16 cellular contexts compared by ENCODE assay signal in the genomic region with DNA sequence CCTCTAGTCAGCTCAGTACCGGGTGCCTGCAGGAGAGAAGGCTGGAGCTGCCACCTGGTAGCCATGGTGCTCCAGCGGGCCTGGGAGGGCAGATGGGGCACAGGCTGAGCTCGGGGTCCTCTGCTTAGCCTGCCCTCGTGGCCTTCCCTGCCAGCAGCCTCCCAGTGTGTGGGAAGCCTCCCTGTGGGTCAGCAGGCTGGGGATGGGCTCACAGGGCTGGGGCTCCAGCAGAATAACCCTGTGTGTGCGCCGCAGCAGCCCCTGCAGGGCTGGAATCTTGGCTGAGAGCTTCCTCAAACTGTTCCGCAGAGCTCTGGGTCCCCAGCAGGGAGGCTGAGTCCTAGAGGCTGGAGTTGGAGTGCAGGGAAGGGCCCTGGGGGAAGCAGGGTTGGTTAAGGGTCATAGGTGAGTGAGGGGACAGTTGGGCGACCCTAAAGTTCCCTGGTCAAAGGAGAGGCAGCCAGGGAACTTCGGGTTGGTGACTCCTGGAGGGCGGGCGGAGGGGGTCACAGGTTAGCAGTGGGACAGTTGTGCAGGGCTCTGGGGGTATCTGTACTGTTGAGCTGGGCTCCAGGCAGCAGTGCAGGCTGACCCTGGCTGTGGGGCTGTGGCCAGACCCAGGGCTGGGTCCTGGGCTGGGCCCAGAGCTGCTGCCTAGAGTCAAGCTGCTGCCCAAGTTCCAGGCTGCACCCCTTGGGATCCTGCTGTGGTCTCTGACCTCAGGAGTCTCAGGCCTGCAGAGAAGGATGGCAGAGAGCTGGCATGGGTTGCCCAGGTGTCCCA. TPM values are rescaled to one million over a fixed set of nuclear protein-coding genes. Genes with fewer than 3 reads are reported as not detected.
DNase-seq lines count a peak whose midpoint lies in the region; ATAC-seq, FAIRE-seq and TF ChIP-seq lines count a peak whose summit lies in the region.
"Had no signal": no experiment of that assay in that cellular context is flagged by ENCODE, and none has a peak within 500 bp of the region (broad histone marks: within the 10 kb centered on the region; RNA-seq: fewer than 3 reads in every experiment).

No MANE protein-coding gene starts in this region.

- H3K9ac ChIP-seq in HepG2 (ENCODE audit: insufficient read depth, low read depth, low read length) (no peak overlapping the region), H9 (ENCODE audit: extremely low read depth, insufficient read length, low read length) (no peak overlapping the region)

- peaks cover 7% of the 10 kb centered on the region for H3K23me2 ChIP-seq in H9 (ENCODE audit: insufficient read length, low read depth, low read length, poor library complexity, severe bottlenecking)

- TF ChIP-seq RAD21 in HepG2 (CRISPR knock-in tag; IDR thresholded peaks at IDR 0.05), result no peak

- peaks cover 44% of the 10 kb centered on the region for H3K4me1 ChIP-seq in HepG2 (ENCODE audit: insufficient read depth, low read length)
- H3K4me1 ChIP-seq in right lobe of liver, result peaks cover 0 to 4% (median 0%) of the 10 kb centered on the region in 4 donors
- H3K4me1 ChIP-seq in H9 (ENCODE audit: insufficient read depth, low read length), result no peaks in the 10 kb centered on the region
- H3K4me1 ChIP-seq in ectodermal cell (ENCODE audit: control insufficient read depth, insufficient read depth, low read length), result no peaks in the 10 kb centered on the region

- no peak overlapping the region for H4K91ac ChIP-seq in H9 (ENCODE audit: insufficient read length, low read depth, low read length)

- H3K36me3 ChIP-seq in HepG2 (replicated peaks in 1 of 2; ENCODE audit: control insufficient read depth in 1 of 2, insufficient read depth in 2 of 2, low read length in 2 of 2) (no peaks in the 10 kb centered on the region), right lobe of liver (no peaks in the 10 kb centered on the region), ectodermal cell (ENCODE audit: control insufficient read depth, insufficient read depth, low read length) (no peaks in the 10 kb centered on the region)

- TF ChIP-seq CTCF in HepG2 (CRISPR knock-in tag; IDR thresholded peaks at IDR 0.05) (no peak), right lobe of liver (IDR thresholded peaks at IDR 0.05) (no peak), H9 (conservative IDR thresholded peaks at IDR 0.05) (no peak)

- H3K27ac Mint-ChIP-seq in H9, result no peak overlapping the region

- H3K14ac ChIP-seq in H9 (ENCODE audit: insufficient read depth, low read length), result no peak overlapping the region; the same call in 1 of the 2 replicates

- no TSS peak for BruUV-seq in HepG2 (replicated peaks; lab: Mats Ljungman, UMichigan)

- H3K23ac ChIP-seq in H9 (ENCODE audit: insufficient read length, low read depth, low read length), result no peak overlapping the region

- no peak overlapping the region for H3T11ph ChIP-seq in H9 (ENCODE audit: low read length)

- H3K4ac ChIP-seq in H9 (ENCODE audit: low read depth, low read length), result no peak overlapping the region

- CTCF ChIA-PET in HepG2 (lab: Yijun Ruan, JAX; ENCODE audit: low intra/inter-chr PET ratio, low total read pairs), result no interaction called here

- peaks cover 10 to 19% of the 10 kb centered on the region in 2 experiments for H3K4me1 Mint-ChIP-seq in H9
- H3K4me1 Mint-ChIP-seq: CD8-positive, alpha-beta memory T cell had no signal

- H2AK5ac ChIP-seq in H9 (ENCODE audit: insufficient read length, low read length), result no peak overlapping the region

- POLR2A ChIA-PET in HepG2 (lab: Yijun Ruan, JAX), result interaction anchor here (0.9 to 1.5 kb wide), 3 partner anchors 23 to 151 kb away, joined by 3 to 6 read pairs (median 4); a partner anchor contains a TSS

- no peak overlapping the region for H4K5ac ChIP-seq in H9 (ENCODE audit: insufficient read length, low read depth, low read length)

- no peak for DNase-seq in HepG2 (ENCODE audit: low spot score)
- DNase-seq in right lobe of liver, result no peak
- peak; percentile 20 for DNase-seq in H9
- DNase-seq in COLO829 (ENCODE audit: low spot score), result no peak
- no peak for DNase-seq in RPMI8226
- DNase-seq in cerebellar cortex (ENCODE audit: low spot score), result no peak
- DNase-seq: CD8-positive, alpha-beta memory T cell; DMS53; GOT3; IMR-90; KG1 had no signal

- no peak overlapping the region for H2AFZ ChIP-seq in HepG2 (ENCODE audit: low read length)
- H2AFZ ChIP-seq in H9 (ENCODE audit: low read length), result no peak overlapping the region

- no peaks in the 10 kb centered on the region for H3K9me3 ChIP-seq in HepG2 (ENCODE audit: low read length)
- H3K9me3 ChIP-seq in right lobe of liver, result no peaks in the 10 kb centered on the region
- H3K9me3 ChIP-seq in H9 (ENCODE audit: control insufficient read depth, low read depth, low read length), result no peaks in the 10 kb centered on the region
- no peaks in the 10 kb centered on the region for H3K9me3 ChIP-seq in ectodermal cell (ENCODE audit: control insufficient read depth, low read length)

- no peak overlapping the region for H2BK15ac ChIP-seq in H9 (ENCODE audit: low read depth, low read length)

- intact Hi-C loops in HepG2 (cut with micrococcal nuclease; ENCODE audit: unreplicated experiment), result no loop called here
- intact Hi-C loops in right lobe of liver (cut with DNase I), result no loop called here

- H3K4me3 Mint-ChIP-seq in H9, result no peak overlapping the region
- H3K4me3 Mint-ChIP-seq: CD8-positive, alpha-beta memory T cell had no signal

- no peak overlapping the region for H3K18ac ChIP-seq in H9 (ENCODE audit: insufficient read length, low read depth, low read length)

- no peak for TF ChIP-seq POLR2A in HepG2 (IDR thresholded peaks at IDR 0.05; ENCODE audit: insufficient read depth in 1 of 2, low read depth in 2 of 2, low read length in 2 of 2)
- TF ChIP-seq POLR2A in right lobe of liver (IDR thresholded peaks at IDR 0.05), result no peak

- no peak overlapping the region for H2BK12ac ChIP-seq in H9 (ENCODE audit: insufficient read length, low read depth, low read length)

- H2BK20ac ChIP-seq in H9 (ENCODE audit: low read depth, low read length, poor library complexity, severe bottlenecking), result no peak overlapping the region

- FAIRE-seq in HepG2 (lab: Jason Lieb, UNC), result no peak
- FAIRE-seq: GM12891 had no signal

- ATAC-seq in HepG2 (peak; percentile 1; the same call in 1 of the 3 replicates), right lobe of liver (no peak)

- in situ Hi-C loops in HepG2 (cut with HindIII; ENCODE audit: extremely low pct_ligation_motif_present, low pct_unique_long_range_greater_than_20kb), result no loop called here

- no peaks in the 10 kb centered on the region; a peak in 1 of 7 replicates for H3K36me3 Mint-ChIP-seq in H9 (ENCODE audit: insufficient read depth in 1 of 3, low read depth in 3 of 3)

- peaks cover 0 to 4% of the 10 kb centered on the region in 2 experiments; a peak in 3 of 5 replicates for H3K27me3 ChIP-seq in HepG2 (ENCODE audit: control insufficient read depth in 1 of 2, insufficient read depth in 2 of 2, low read length in 2 of 2)
- H3K27me3 ChIP-seq in right lobe of liver, result no peaks in the 10 kb centered on the region
- H3K27me3 ChIP-seq in H9 (ENCODE audit: insufficient read depth, low read length), result no peaks in the 10 kb centered on the region
- no peaks in the 10 kb centered on the region for H3K27me3 ChIP-seq in ectodermal cell (ENCODE audit: control insufficient read depth, insufficient read depth, low read length, poor library complexity, severe bottlenecking)

- no peaks in the 10 kb centered on the region for H3K79me1 ChIP-seq in H9 (ENCODE audit: insufficient read depth, low read depth, low read length, poor library complexity, severe bottlenecking)

- H4K20me1 ChIP-seq in HepG2 (ENCODE audit: insufficient read depth, low read length), result no peaks in the 10 kb centered on the region
- peaks cover 3% of the 10 kb centered on the region for H4K20me1 ChIP-seq in H9 (ENCODE audit: control insufficient read depth, insufficient read depth, insufficient read length)

- no peak overlapping the region for H4K8ac ChIP-seq in H9 (replicated peaks; ENCODE audit: insufficient read length, low read depth, low read length)

- peaks cover 3% of the 10 kb centered on the region; the same call in 1 of the 2 replicates for H3K27me3 Mint-ChIP-seq in H9 (ENCODE audit: low read depth)

- H3K79me2 ChIP-seq in HepG2 (ENCODE audit: insufficient read depth, low read length) (no peaks in the 10 kb centered on the region), H9 (ENCODE audit: insufficient read depth, low read length) (no peaks in the 10 kb centered on the region)

- TF ChIP-seq EP300 in HepG2 (IDR thresholded peaks at IDR 0.05; ENCODE audit: low read depth in 2 of 2, low read length in 2 of 2), result no peak
- TF ChIP-seq EP300 in HepG2 (CRISPR knock-in tag; IDR thresholded peaks at IDR 0.05; ENCODE audit: borderline replicate concordance), result no peak

- 46% methylated on average over 2 of the region's 11 CpGs for WGBS in HepG2 (ENCODE audit: low lambda C conversion rate)
- 63% methylated on average over 2 of the region's 11 CpGs for whole genome bisulfite sequencing in right lobe of liver (ENCODE audit: insufficient coverage, low coverage, low lambda C conversion rate, missing lambda C conversion rate)
- no CpG with 5 or more reads among the region's 11 CpGs for WGBS in H9 (ENCODE audit: extremely low coverage, insufficient read length, low lambda C conversion rate)
- WGBS in ectodermal cell, 2 experiments, result 86% methylated on average over 11 of the region's 11 CpGs

- no peak overlapping the region for H2BK5ac ChIP-seq in H9 (ENCODE audit: insufficient read length, low read length)

- no peaks in the 10 kb centered on the region for H3K9me3 Mint-ChIP-seq in H9
- H3K9me3 Mint-ChIP-seq: CD8-positive, alpha-beta memory T cell had no signal

- no peak overlapping the region for H3K4me3 ChIP-seq in HepG2 (replicated peaks in 1 of 3; ENCODE audit: insufficient read depth in 1 of 3, low read depth in 2 of 3, low read length in 3 of 3)
- no peak overlapping the region for H3K4me3 ChIP-seq in right lobe of liver
- H3K4me3 ChIP-seq in ectodermal cell (ENCODE audit: insufficient read depth, low read depth, low read length), result no peak overlapping the region

- no peak overlapping the region for H2BK120ac ChIP-seq in H9 (ENCODE audit: low read depth, low read length, poor library complexity, severe bottlenecking)

- H3K27ac ChIP-seq in HepG2 (ENCODE audit: extremely low read length, insufficient read depth, low read length) (no peak overlapping the region), right lobe of liver (no peak overlapping the region), H9 (ENCODE audit: insufficient read length, low read depth, low read length) (no peak overlapping the region), ectodermal cell (ENCODE audit: insufficient read depth, low read depth, low read length, poor library complexity, severe bottlenecking) (peak overlapping the region; percentile 26)

- H3K56ac ChIP-seq in H9 (ENCODE audit: insufficient read length, low read depth, low read length), result no peak overlapping the region

- no peak overlapping the region for H3K4me2 ChIP-seq in HepG2 (ENCODE audit: low read depth, low read length)
- H3K4me2 ChIP-seq in H9 (ENCODE audit: insufficient read depth, insufficient read length, low read length), result no peak overlapping the region

RNA-seq across cellular contexts. Expression of a gene that starts 14.0 kb away (rescaled TPM):
- total RNA-seq in HepG2 (2016; rRNA removed; fragmentation: Illumina TruSeq; extraction: Trizol) (0.83 and 1.3 TPM in 2 replicates), right lobe of liver (1 to 10 TPM in 5 of 6 experiments, under 1 TPM in 1; 0.37 to 5.2 (median 3.1) TPM), H9 (2021) (18.7 and 19.5 TPM in 2 replicates)
- 0.10 and 0.26 TPM in 2 replicates for total RNA-seq in HepG2 (2016; cell fraction: cytosol; rRNA removed; fragmentation: Illumina TruSeq; extraction: Trizol; ENCODE audit: low read depth)
- 0.42 and 1.9 TPM in 2 replicates for total RNA-seq in HepG2 (2016; cell fraction: insoluble cytoplasmic fraction; rRNA removed; fragmentation: Illumina TruSeq; extraction: Trizol)
- 0.93 and 1.1 TPM in 2 replicates for total RNA-seq in HepG2 (2016; cell fraction: membrane; rRNA removed; fragmentation: Illumina TruSeq; extraction: Trizol)
- 6.3 and 7.2 TPM in 2 replicates for total RNA-seq in HepG2 (2016; cell fraction: nucleus; rRNA removed; fragmentation: Illumina TruSeq; extraction: Trizol)
- polyA plus RNA-seq in HepG2 (2011; rRNA removed), result 2.7 and 4.1 TPM in 2 replicates
- polyA plus RNA-seq in HepG2 (2011; cell fraction: cytosol; rRNA removed), result 0.65 and 1.0 TPM in 2 replicates
- polyA plus RNA-seq in HepG2 (2011; cell fraction: nucleus; rRNA removed), result 63.2 and 100 TPM in 2 replicates
- polyA plus RNA-seq in HepG2 (2012), result 4.6 and 10.5 TPM in 2 replicates
- 0.27 and 0.71 TPM in 2 replicates for polyA plus RNA-seq in HepG2 (2016; cell fraction: cytosol; fragmentation: Illumina TruSeq; extraction: Trizol; ENCODE audit: low read depth)
- polyA plus RNA-seq in HepG2 (2016; cell fraction: insoluble cytoplasmic fraction; fragmentation: Illumina TruSeq; extraction: Trizol; ENCODE audit: low read depth), result 1.5 and 1.8 TPM in 2 replicates
- 0.72 and 1.1 TPM in 2 replicates for polyA plus RNA-seq in HepG2 (2016; cell fraction: membrane; fragmentation: Illumina TruSeq; extraction: Trizol; ENCODE audit: low read depth)
- 16.8 and 20.7 TPM in 2 replicates for polyA plus RNA-seq in HepG2 (2016; cell fraction: nucleus; fragmentation: Illumina TruSeq; extraction: Trizol; ENCODE audit: insufficient read depth, low read depth)
- 5.6 and 6.2 TPM in 2 replicates for polyA minus RNA-seq in HepG2 (2011; rRNA and poly(A)+ RNA removed; ENCODE audit: low replicate concordance)
- polyA minus RNA-seq in HepG2 (2011; cell fraction: cytosol; rRNA and poly(A)+ RNA removed), result 0.69 and 1.5 TPM in 2 replicates
- 7.0 and 11.5 TPM in 2 replicates for polyA minus RNA-seq in HepG2 (2011; cell fraction: nucleus; rRNA and poly(A)+ RNA removed)
- polyA plus RNA-seq in ectodermal cell (2013, experiment 1 of 4), result 28.4 TPM
- 29.3 TPM for polyA plus RNA-seq in ectodermal cell (2013, experiment 2 of 4)
- polyA plus RNA-seq in ectodermal cell (2013, experiment 3 of 4), result 29.3 TPM
- polyA plus RNA-seq in ectodermal cell (2013, experiment 4 of 4), result 31.0 TPM

RNA-seq across cellular contexts. Expression of a gene that starts 23.3 kb away (rescaled TPM):
- 42.0 and 86.7 TPM in 2 replicates for total RNA-seq in HepG2 (2016; rRNA removed; fragmentation: Illumina TruSeq; extraction: Trizol)
- total RNA-seq in HepG2 (2016; cell fraction: cytosol; rRNA removed; fragmentation: Illumina TruSeq; extraction: Trizol; ENCODE audit: low read depth), result 11.9 and 12.2 TPM in 2 replicates
- total RNA-seq in HepG2 (2016; cell fraction: insoluble cytoplasmic fraction; rRNA removed; fragmentation: Illumina TruSeq; extraction: Trizol), result 39.5 and 89.1 TPM in 2 replicates
- total RNA-seq in HepG2 (2016; cell fraction: membrane; rRNA removed; fragmentation: Illumina TruSeq; extraction: Trizol), result 16.9 and 18.4 TPM in 2 replicates
- 80.7 and 85.7 TPM in 2 replicates for total RNA-seq in HepG2 (2016; cell fraction: nucleus; rRNA removed; fragmentation: Illumina TruSeq; extraction: Trizol)
- polyA plus RNA-seq in HepG2 (2011; rRNA removed), result 118 and 171 TPM in 2 replicates
- polyA plus RNA-seq in HepG2 (2011; cell fraction: cytosol; rRNA removed), result 66.0 and 85.6 TPM in 2 replicates
- 867 and 973 TPM in 2 replicates for polyA plus RNA-seq in HepG2 (2011; cell fraction: nucleus; rRNA removed)
- polyA plus RNA-seq in HepG2 (2012), result 82.8 and 111 TPM in 2 replicates
- 9.1 and 9.3 TPM in 2 replicates for polyA plus RNA-seq in HepG2 (2016; cell fraction: cytosol; fragmentation: Illumina TruSeq; extraction: Trizol; ENCODE audit: low read depth)
- 25.7 and 31.6 TPM in 2 replicates for polyA plus RNA-seq in HepG2 (2016; cell fraction: insoluble cytoplasmic fraction; fragmentation: Illumina TruSeq; extraction: Trizol; ENCODE audit: low read depth)
- 10.1 and 10.2 TPM in 2 replicates for polyA plus RNA-seq in HepG2 (2016; cell fraction: membrane; fragmentation: Illumina TruSeq; extraction: Trizol; ENCODE audit: low read depth)
- polyA plus RNA-seq in HepG2 (2016; cell fraction: nucleus; fragmentation: Illumina TruSeq; extraction: Trizol; ENCODE audit: insufficient read depth, low read depth), result 177 and 194 TPM in 2 replicates
- 71.9 TPM in 1 of 2 replicates, not detected in the other for polyA minus RNA-seq in HepG2 (2011; rRNA and poly(A)+ RNA removed; ENCODE audit: low replicate concordance)
- 22.9 and 25.9 TPM in 2 replicates for polyA minus RNA-seq in HepG2 (2011; cell fraction: cytosol; rRNA and poly(A)+ RNA removed)
- 76.7 and 102 TPM in 2 replicates for polyA minus RNA-seq in HepG2 (2011; cell fraction: nucleus; rRNA and poly(A)+ RNA removed)
- total RNA-seq in right lobe of liver, result 100 to 1,000 TPM in 4 of 6 experiments, 10 to 100 TPM in 2; 60.3 to 281 (median 134) TPM
- total RNA-seq in H9 (2021), result not detected in 2 replicates
- polyA plus RNA-seq in ectodermal cell (2013, experiment 1 of 4), result not detected
- not detected for polyA plus RNA-seq in ectodermal cell (2013, experiment 2 of 4)
- polyA plus RNA-seq in ectodermal cell (2013, experiment 3 of 4), result not detected
- polyA plus RNA-seq in ectodermal cell (2013, experiment 4 of 4), result not detected
- total RNA-seq: A673; CD8-positive, alpha-beta memory T cell; G401; IMR-90 had no signal
- polyA plus RNA-seq: BJ; CD8-positive, alpha-beta memory T cell; IMR-90 had no signal

RNA-seq across cellular contexts. Expression of a gene that starts 31.4 kb away (rescaled TPM):
- total RNA-seq in HepG2 (2016; rRNA removed; fragmentation: Illumina TruSeq; extraction: Trizol) (4.5 and 5.7 TPM in 2 replicates), right lobe of liver (1 to 10 TPM; 3.9 to 5.5 (median 4.7) TPM), H9 (2021) (21.8 and 29.1 TPM in 2 replicates)
- 8.4 and 9.4 TPM in 2 replicates for total RNA-seq in HepG2 (2016; cell fraction: cytosol; rRNA removed; fragmentation: Illumina TruSeq; extraction: Trizol; ENCODE audit: low read depth)
- total RNA-seq in HepG2 (2016; cell fraction: insoluble cytoplasmic fraction; rRNA removed; fragmentation: Illumina TruSeq; extraction: Trizol), result 2.8 and 4.2 TPM in 2 replicates
- 5.5 and 6.0 TPM in 2 replicates for total RNA-seq in HepG2 (2016; cell fraction: membrane; rRNA removed; fragmentation: Illumina TruSeq; extraction: Trizol)
- total RNA-seq in HepG2 (2016; cell fraction: nucleus; rRNA removed; fragmentation: Illumina TruSeq; extraction: Trizol), result 6.6 and 8.4 TPM in 2 replicates
- polyA plus RNA-seq in HepG2 (2011; rRNA removed), result 5.1 and 6.2 TPM in 2 replicates
- 2.4 and 2.9 TPM in 2 replicates for polyA plus RNA-seq in HepG2 (2011; cell fraction: cytosol; rRNA removed)
- 18.4 and 27.0 TPM in 2 replicates for polyA plus RNA-seq in HepG2 (2011; cell fraction: nucleus; rRNA removed)
- 2.9 and 5.0 TPM in 2 replicates for polyA plus RNA-seq in HepG2 (2012)
- polyA plus RNA-seq in HepG2 (2016; cell fraction: cytosol; fragmentation: Illumina TruSeq; extraction: Trizol; ENCODE audit: low read depth), result 0.45 and 0.49 TPM in 2 replicates
- polyA plus RNA-seq in HepG2 (2016; cell fraction: insoluble cytoplasmic fraction; fragmentation: Illumina TruSeq; extraction: Trizol; ENCODE audit: low read depth), result 4.1 and 6.3 TPM in 2 replicates
- 1.7 and 2.6 TPM in 2 replicates for polyA plus RNA-seq in HepG2 (2016; cell fraction: membrane; fragmentation: Illumina TruSeq; extraction: Trizol; ENCODE audit: low read depth)
- 17.5 and 26.7 TPM in 2 replicates for polyA plus RNA-seq in HepG2 (2016; cell fraction: nucleus; fragmentation: Illumina TruSeq; extraction: Trizol; ENCODE audit: insufficient read depth, low read depth)
- 15.2 and 33.7 TPM in 2 replicates for polyA minus RNA-seq in HepG2 (2011; rRNA and poly(A)+ RNA removed; ENCODE audit: low replicate concordance)
- polyA minus RNA-seq in HepG2 (2011; cell fraction: cytosol; rRNA and poly(A)+ RNA removed), result 4.2 and 8.4 TPM in 2 replicates
- 6.1 and 9.4 TPM in 2 replicates for polyA minus RNA-seq in HepG2 (2011; cell fraction: nucleus; rRNA and poly(A)+ RNA removed)
- polyA plus RNA-seq in ectodermal cell (2013, experiment 1 of 4), result 38.6 TPM
- 30.1 TPM for polyA plus RNA-seq in ectodermal cell (2013, experiment 2 of 4)
- polyA plus RNA-seq in ectodermal cell (2013, experiment 3 of 4), result 25.9 TPM
- 27.7 TPM for polyA plus RNA-seq in ectodermal cell (2013, experiment 4 of 4)

RNA-seq across cellular contexts. Expression of a gene that starts 32.6 kb away (rescaled TPM):
- total RNA-seq in HepG2 (2016; rRNA removed; fragmentation: Illumina TruSeq; extraction: Trizol), result not detected in 2 replicates
- not detected in 2 replicates for total RNA-seq in HepG2 (2016; cell fraction: cytosol; rRNA removed; fragmentation: Illumina TruSeq; extraction: Trizol; ENCODE audit: low read depth)
- 0.06 TPM in 1 of 2 replicates, not detected in the other for total RNA-seq in HepG2 (2016; cell fraction: insoluble cytoplasmic fraction; rRNA removed; fragmentation: Illumina TruSeq; extraction: Trizol)
- total RNA-seq in HepG2 (2016; cell fraction: membrane; rRNA removed; fragmentation: Illumina TruSeq; extraction: Trizol), result not detected in 2 replicates
- total RNA-seq in HepG2 (2016; cell fraction: nucleus; rRNA removed; fragmentation: Illumina TruSeq; extraction: Trizol), result not detected in 2 replicates
- 0.08 and 0.18 TPM in 2 replicates for polyA plus RNA-seq in HepG2 (2011; rRNA removed)
- polyA plus RNA-seq in HepG2 (2011; cell fraction: cytosol; rRNA removed), result 0.04 and 0.08 TPM in 2 replicates
- polyA plus RNA-seq in HepG2 (2011; cell fraction: nucleus; rRNA removed), result 0.32 and 0.47 TPM in 2 replicates
- 0.28 and 0.45 TPM in 2 replicates for polyA plus RNA-seq in HepG2 (2012)
- polyA plus RNA-seq in HepG2 (2016; cell fraction: cytosol; fragmentation: Illumina TruSeq; extraction: Trizol; ENCODE audit: low read depth), result 0.11 and 0.14 TPM in 2 replicates
- 0.26 and 0.27 TPM in 2 replicates for polyA plus RNA-seq in HepG2 (2016; cell fraction: insoluble cytoplasmic fraction; fragmentation: Illumina TruSeq; extraction: Trizol; ENCODE audit: low read depth)
- polyA plus RNA-seq in HepG2 (2016; cell fraction: membrane; fragmentation: Illumina TruSeq; extraction: Trizol; ENCODE audit: low read depth), result 0.19 and 0.41 TPM in 2 replicates
- polyA plus RNA-seq in HepG2 (2016; cell fraction: nucleus; fragmentation: Illumina TruSeq; extraction: Trizol; ENCODE audit: insufficient read depth, low read depth), result 0.32 and 0.79 TPM in 2 replicates
- 0.48 and 0.77 TPM in 2 replicates for polyA minus RNA-seq in HepG2 (2011; rRNA and poly(A)+ RNA removed; ENCODE audit: low replicate concordance)
- not detected in 2 replicates for polyA minus RNA-seq in HepG2 (2011; cell fraction: cytosol; rRNA and poly(A)+ RNA removed)
- 0.25 TPM in 1 of 2 replicates, not detected in the other for polyA minus RNA-seq in HepG2 (2011; cell fraction: nucleus; rRNA and poly(A)+ RNA removed)
- 1 to 10 TPM; 2.6 to 6.0 (median 4.5) TPM for total RNA-seq in right lobe of liver
- 0.37 TPM in 2 replicates for total RNA-seq in H9 (2021)
- polyA plus RNA-seq in ectodermal cell (2013, experiment 1 of 4), result 0.28 TPM
- polyA plus RNA-seq in ectodermal cell (2013, experiment 2 of 4), result 0.52 TPM
- polyA plus RNA-seq in ectodermal cell (2013, experiment 3 of 4), result 0.37 TPM
- polyA plus RNA-seq in ectodermal cell (2013, experiment 4 of 4), result 0.77 TPM
- total RNA-seq: A673; CD8-positive, alpha-beta memory T cell; G401 had no signal
- polyA plus RNA-seq: CD8-positive, alpha-beta memory T cell had no signal

RNA-seq across cellular contexts. Expression of a gene that starts 41.0 kb away (rescaled TPM):
- total RNA-seq in HepG2 (2016; rRNA removed; fragmentation: Illumina TruSeq; extraction: Trizol) (3.5 and 6.3 TPM in 2 replicates), right lobe of liver (1 to 10 TPM; 3.2 to 8.2 (median 4.9) TPM), H9 (2021) (4.7 and 5.9 TPM in 2 replicates)
- 8.4 and 12.8 TPM in 2 replicates for total RNA-seq in HepG2 (2016; cell fraction: cytosol; rRNA removed; fragmentation: Illumina TruSeq; extraction: Trizol; ENCODE audit: low read depth)
- 4.5 and 7.1 TPM in 2 replicates for total RNA-seq in HepG2 (2016; cell fraction: insoluble cytoplasmic fraction; rRNA removed; fragmentation: Illumina TruSeq; extraction: Trizol)
- total RNA-seq in HepG2 (2016; cell fraction: membrane; rRNA removed; fragmentation: Illumina TruSeq; extraction: Trizol), result 4.8 and 6.4 TPM in 2 replicates
- total RNA-seq in HepG2 (2016; cell fraction: nucleus; rRNA removed; fragmentation: Illumina TruSeq; extraction: Trizol), result 10.4 and 11.7 TPM in 2 replicates
- 8.7 and 8.9 TPM in 2 replicates for polyA plus RNA-seq in HepG2 (2011; rRNA removed)
- 6.2 and 9.3 TPM in 2 replicates for polyA plus RNA-seq in HepG2 (2011; cell fraction: cytosol; rRNA removed)
- 53.4 and 56.4 TPM in 2 replicates for polyA plus RNA-seq in HepG2 (2011; cell fraction: nucleus; rRNA removed)
- polyA plus RNA-seq in HepG2 (2012), result 7.0 and 8.2 TPM in 2 replicates
- polyA plus RNA-seq in HepG2 (2016; cell fraction: cytosol; fragmentation: Illumina TruSeq; extraction: Trizol; ENCODE audit: low read depth), result 5.5 and 6.3 TPM in 2 replicates
- polyA plus RNA-seq in HepG2 (2016; cell fraction: insoluble cytoplasmic fraction; fragmentation: Illumina TruSeq; extraction: Trizol; ENCODE audit: low read depth), result 3.9 and 5.2 TPM in 2 replicates
- polyA plus RNA-seq in HepG2 (2016; cell fraction: membrane; fragmentation: Illumina TruSeq; extraction: Trizol; ENCODE audit: low read depth), result 3.8 and 4.3 TPM in 2 replicates
- 28.1 and 34.8 TPM in 2 replicates for polyA plus RNA-seq in HepG2 (2016; cell fraction: nucleus; fragmentation: Illumina TruSeq; extraction: Trizol; ENCODE audit: insufficient read depth, low read depth)
- 4.0 and 8.3 TPM in 2 replicates for polyA minus RNA-seq in HepG2 (2011; rRNA and poly(A)+ RNA removed; ENCODE audit: low replicate concordance)
- polyA minus RNA-seq in HepG2 (2011; cell fraction: cytosol; rRNA and poly(A)+ RNA removed), result 3.4 and 3.9 TPM in 2 replicates
- 16.9 and 22.6 TPM in 2 replicates for polyA minus RNA-seq in HepG2 (2011; cell fraction: nucleus; rRNA and poly(A)+ RNA removed)
- polyA plus RNA-seq in ectodermal cell (2013, experiment 1 of 4), result 6.5 TPM
- polyA plus RNA-seq in ectodermal cell (2013, experiment 2 of 4), result 9.1 TPM
- polyA plus RNA-seq in ectodermal cell (2013, experiment 3 of 4), result 6.9 TPM
- 10.0 TPM for polyA plus RNA-seq in ectodermal cell (2013, experiment 4 of 4)

Comparison
In these comparisons a context has a peak if more than half of its experiments do, and no peak if none do; other contexts are left out.
1. RNA of a gene that starts 23.3 kb away (total RNA-seq): 60.3 to 281 TPM in right lobe of liver and 11.9 to 89.1 TPM in HepG2; not detected in H9; every median in the first group is over 10 times any median in the second.